ENCODE assay signal across 12 cellular contexts in genomic region chr20:63834545-63834880, GRCh38. TPM values are rescaled to one million over a fixed set of nuclear protein-coding genes. Genes with fewer than 3 reads are reported as not detected.
DNase-seq lines count a peak whose midpoint lies in the region; TF ChIP-seq lines count a peak whose summit lies in the region.
"Had no signal": no experiment of that assay in that cellular context is flagged by ENCODE, and none has a peak within 500 bp of the region (broad histone marks: within the 10 kb centered on the region; RNA-seq: fewer than 3 reads in every experiment).

No MANE protein-coding gene starts in this region.

- no peak overlapping the region for H2BK120ac ChIP-seq in mesendoderm (ENCODE audit: low read depth, low read length)

- H3K36me3 ChIP-seq in HUES64 (ENCODE audit: insufficient read depth, low read length), result no peaks in the 10 kb centered on the region
- H3K36me3 ChIP-seq in ascending aorta, result no peaks in the 10 kb centered on the region
- no peaks in the 10 kb centered on the region for H3K36me3 ChIP-seq in mesendoderm (ENCODE audit: control insufficient read depth, insufficient read depth, low read length)
- H3K36me3 ChIP-seq in thyroid gland, result no peaks in the 10 kb centered on the region
- no peaks in the 10 kb centered on the region for H3K36me3 ChIP-seq in brain microvascular endothelial cell (replicated peaks)

- H3K9ac ChIP-seq in HUES64 (ENCODE audit: low read depth, low read length) (no peak overlapping the region), mesendoderm (ENCODE audit: low read length) (no peak overlapping the region)

- H3K4me1 ChIP-seq in HUES64 (ENCODE audit: insufficient read depth, low read length), result peaks cover 11% of the 10 kb centered on the region; the same call in 1 of the 2 replicates
- peaks cover 14 to 26% of the 10 kb centered on the region in 2 donors for H3K4me1 ChIP-seq in ascending aorta
- peaks cover 6% of the 10 kb centered on the region for H3K4me1 ChIP-seq in mesendoderm (ENCODE audit: control insufficient read depth, low read depth, low read length)
- peaks cover 32 to 49% of the 10 kb centered on the region in 2 donors for H3K4me1 ChIP-seq in thyroid gland

- no peaks in the 10 kb centered on the region for H3K9me3 ChIP-seq in HUES64 (ENCODE audit: insufficient read depth, low read depth, low read length)
- no peaks in the 10 kb centered on the region for H3K9me3 ChIP-seq in ascending aorta
- H3K9me3 ChIP-seq in thyroid gland, result no peaks in the 10 kb centered on the region

- no peak overlapping the region for H4K8ac ChIP-seq in mesendoderm (ENCODE audit: low read depth, low read length)

- H3K27me3 ChIP-seq in HUES64 (ENCODE audit: insufficient read depth, low read length) (peaks cover 36% of the 10 kb centered on the region), ascending aorta (no peaks in the 10 kb centered on the region), mesendoderm (ENCODE audit: insufficient read depth, low read length, poor library complexity) (no peaks in the 10 kb centered on the region), thyroid gland (no peaks in the 10 kb centered on the region), brain microvascular endothelial cell (replicated peaks) (no peaks in the 10 kb centered on the region)

- DNase-seq in ascending aorta (ENCODE audit: low spot score in 2 of 2), result no peak
- no peak for DNase-seq in mesendoderm
- no peak for DNase-seq in thyroid gland
- DNase-seq in brain microvascular endothelial cell, result no peak
- DNase-seq in NCI-H524 treated with DMSO at 0.1 percent for 48 hours (lab: John Stamatoyannopoulos, UW), result no peak
- DNase-seq in Kasumi-1 (lab: John Stamatoyannopoulos, UW), result no peak
- DNase-seq: activated CD8-positive, alpha-beta memory T cell treated with anti-CD3 and anti-CD28 coated beads for 24 hours; activated naive CD4-positive, alpha-beta T cell treated with Interleukin-2 at 50 U/mL for 16 hours; stimulated activated naive CD8-positive, alpha-beta T cell treated with anti-CD3 and anti-CD28 coated beads, Interleukin-15, Interleukin-2, amounts not matched to agents 100 U/mL and 50 U/mL, for 24 hours had no signal

- H3K4me2 ChIP-seq in mesendoderm (ENCODE audit: low read length), result no peak overlapping the region

- no peak overlapping the region for H2AK5ac ChIP-seq in mesendoderm (ENCODE audit: low read length)

- TF ChIP-seq CTCF in ascending aorta (IDR thresholded peaks at IDR 0.05) (no peak), thyroid gland (IDR thresholded peaks at IDR 0.05) (no peak), brain microvascular endothelial cell (IDR thresholded peaks at IDR 0.05; ENCODE audit: low read depth, low read length, missing control alignments) (no peak)

- H3K56ac ChIP-seq in mesendoderm (ENCODE audit: low read length), result peak overlapping the region; percentile 44

- no peak overlapping the region for H2BK5ac ChIP-seq in mesendoderm (ENCODE audit: low read length)

- H4K5ac ChIP-seq in mesendoderm (ENCODE audit: low read length), result no peak overlapping the region

- H3K27ac ChIP-seq in HUES64 (ENCODE audit: low read depth, low read length) (peak overlapping the region; percentile 6; the same call in 1 of the 2 replicates), ascending aorta (peak overlapping the region; percentile 60 to 73), mesendoderm (ENCODE audit: low read depth, low read length) (no peak overlapping the region), thyroid gland (peak overlapping the region; percentile 51 to 72 (median 60)), brain microvascular endothelial cell (no peak overlapping the region)

- no peak for TF ChIP-seq POLR2A in thyroid gland (IDR thresholded peaks at IDR 0.05)

- H3K79me1 ChIP-seq in mesendoderm (ENCODE audit: low read length), result no peaks in the 10 kb centered on the region

- no peak overlapping the region for H3K18ac ChIP-seq in mesendoderm (ENCODE audit: low read length)

- H3K4me3 ChIP-seq in HUES64 (ENCODE audit: low read length), result no peak overlapping the region
- peak overlapping the region in 1 of 2 donors; percentile 16 for H3K4me3 ChIP-seq in ascending aorta
- H3K4me3 ChIP-seq in mesendoderm (ENCODE audit: low read length), result no peak overlapping the region
- no peak overlapping the region for H3K4me3 ChIP-seq in thyroid gland (replicated peaks in 1 of 3)
- H3K4me3 ChIP-seq in brain microvascular endothelial cell (ENCODE audit: low read depth, low read length), result no peak overlapping the region

- no peak overlapping the region for H3K4ac ChIP-seq in mesendoderm (ENCODE audit: low read depth, low read length)

- H3K23ac ChIP-seq in mesendoderm (ENCODE audit: low read length), result no peak overlapping the region

- peaks cover under 1% of the 10 kb centered on the region for H3K79me2 ChIP-seq in mesendoderm (ENCODE audit: control insufficient read depth, insufficient read depth, low read length)

- 82% methylated on average over 7 of the region's 7 CpGs for WGBS in HUES64
- no CpG with 5 or more reads among the region's 7 CpGs for WGBS in mesendoderm (ENCODE audit: extremely low coverage, insufficient coverage, low lambda C conversion rate)
- 83 to 100% methylated on average over 2 to 7 of the region's 7 CpGs for WGBS in thyroid gland, 2 donors

- in situ Hi-C loops in brain microvascular endothelial cell (cut with HindIII; ENCODE audit: low pct_ligation_motif_present, low sequenced_read_pairs), result no loop called here

- intact Hi-C loops in ascending aorta (cut with DNase I) (loop anchor here (5.0 kb wide), 1 partner anchor 92 kb away; no protein-coding TSS in a partner anchor), thyroid gland (cut with DNase I) (no loop called here)

- H2BK15ac ChIP-seq in mesendoderm (replicated peaks; ENCODE audit: low read depth), result no peak overlapping the region

RNA-seq across cellular contexts. Expression of gene ZBTB46, which starts 3.4 kb away (rescaled TPM):
- polyA plus RNA-seq in HUES64 (2013, experiment 1 of 2), result 5.9 TPM
- polyA plus RNA-seq in HUES64 (2013, experiment 2 of 2), result 8.4 TPM
- 39.5 TPM for total RNA-seq in ascending aorta
- 4.2 TPM for polyA plus RNA-seq in mesendoderm (2013, experiment 1 of 2)
- 4.3 TPM for polyA plus RNA-seq in mesendoderm (2013, experiment 2 of 2)
- 10 to 100 TPM; 15.9 to 39.9 (median 27.7) TPM for total RNA-seq in thyroid gland

RNA-seq across cellular contexts. Expression of gene ABHD16B, which starts 26.8 kb away (rescaled TPM):
- polyA plus RNA-seq in HUES64 (2013, experiment 1 of 2), result not detected
- not detected for polyA plus RNA-seq in HUES64 (2013, experiment 2 of 2)
- total RNA-seq in ascending aorta (not detected), thyroid gland (not detected)
- polyA plus RNA-seq in mesendoderm (2013, experiment 1 of 2), result not detected
- not detected for polyA plus RNA-seq in mesendoderm (2013, experiment 2 of 2)
- total RNA-seq: esophagus mucosa, mesothelial cell of epicardium had no signal

RNA-seq across cellular contexts. Expression of gene TPD52L2, which starts 30.6 kb away (rescaled TPM):
- polyA plus RNA-seq in HUES64 (2013, experiment 1 of 2), result 68.5 TPM
- 63.7 TPM for polyA plus RNA-seq in HUES64 (2013, experiment 2 of 2)
- 161 TPM for total RNA-seq in ascending aorta
- 68.0 TPM for polyA plus RNA-seq in mesendoderm (2013, experiment 1 of 2)
- 67.4 TPM for polyA plus RNA-seq in mesendoderm (2013, experiment 2 of 2)
- 10 to 100 TPM; 69.4 to 93.3 (median 89.6) TPM for total RNA-seq in thyroid gland

Comparison
In these comparisons a context has a peak if more than half of its experiments do, and no peak if none do; other contexts are left out.
1. H3K27ac ChIP-seq: peak in HUES64 (single experiment), ascending aorta (2 of 2) and thyroid gland (3 of 3); none in mesendoderm (single experiment) and brain microvascular endothelial cell (single experiment).